19 cellular contexts compared by ENCODE assay signal in genomic region chr15:68295430-68295829, GRCh38.
"Had no signal": no experiment of that assay in that cellular context is flagged by ENCODE, and none has a peak within 500 bp of the region (broad histone marks: within the 10 kb centered on the region; RNA-seq: fewer than 3 reads in every experiment).

No MANE protein-coding gene starts in this region.

- DNase-seq: activated CD4-positive, alpha-beta memory T cell treated with anti-CD3 and anti-CD28 coated beads, Interleukin-2, amount 10 ng/mL, durations not matched to agents 7 days and 5 days; activated CD4-positive, alpha-beta T cell treated with anti-CD3 and anti-CD28 coated beads for 36 hours; activated naive CD4-positive, alpha-beta T cell; anterior cingulate cortex; brain microvascular endothelial cell; cortex of kidney; effector CD8-positive, alpha-beta T cell; foreskin fibroblast; glutamatergic neuron; hypothalamus; left ventricle myocardium superior; nucleus accumbens; stimulated activated CD4-positive, alpha-beta T cell treated with anti-CD3 and anti-CD28 coated beads, Interleukin-2, amount 100 ng/mL, for 48 hours; stimulated activated naive B cell treated with anti-CD40 and anti-IgM and Interleukin-4, amounts not matched to agents 10 μg/mL and 1 μg/mL and 100 μg/mL, for 72 hours; tibial artery; WERI-Rb-1 had no signal

- H3K27me3 ChIP-seq: brain microvascular endothelial cell, tibial artery had no signal

- H3K27ac Mint-ChIP-seq: activated CD4-positive, alpha-beta memory T cell treated with anti-CD3 and anti-CD28 coated beads, Interleukin-2, amount 10 ng/mL, durations not matched to agents 7 days and 5 days; activated CD4-positive, alpha-beta T cell treated with anti-CD3 and anti-CD28 coated beads for 36 hours; stimulated activated naive B cell treated with anti-CD40 and anti-IgM and Interleukin-4, amounts not matched to agents 10 μg/mL and 1 μg/mL and 100 μg/mL, for 72 hours; T-helper 1 cell treated with Interleukin-12 subunit alpha and Interleukin-12 subunit beta and Interleukin-4 antibody, amounts not matched to agents 30 μg/mL and 1 μg/mL, for 36 hours had no signal

- H3K4me3 Mint-ChIP-seq: activated CD4-positive, alpha-beta memory T cell treated with anti-CD3 and anti-CD28 coated beads, Interleukin-2, amount 10 ng/mL, durations not matched to agents 7 days and 5 days; activated CD4-positive, alpha-beta T cell treated with anti-CD3 and anti-CD28 coated beads for 36 hours; central memory CD8-positive, alpha-beta T cell; nephron; stimulated activated naive B cell treated with anti-CD40 and anti-IgM and Interleukin-4, amounts not matched to agents 10 μg/mL and 1 μg/mL and 100 μg/mL, for 72 hours; T-helper 1 cell treated with Interleukin-12 subunit alpha and Interleukin-12 subunit beta and Interleukin-4 antibody, amounts not matched to agents 30 μg/mL and 1 μg/mL, for 36 hours had no signal

- H3K27me3 Mint-ChIP-seq: activated CD4-positive, alpha-beta memory T cell treated with anti-CD3 and anti-CD28 coated beads, Interleukin-2, amount 10 ng/mL, durations not matched to agents 7 days and 5 days; activated CD4-positive, alpha-beta T cell treated with anti-CD3 and anti-CD28 coated beads for 36 hours; central memory CD8-positive, alpha-beta T cell; stimulated activated naive B cell treated with anti-CD40 and anti-IgM and Interleukin-4, amounts not matched to agents 10 μg/mL and 1 μg/mL and 100 μg/mL, for 72 hours had no signal

- ATAC-seq: activated CD4-positive, alpha-beta T cell treated with anti-CD3 and anti-CD28 coated beads for 36 hours; left ventricle myocardium superior; stimulated activated naive B cell treated with anti-CD40 and anti-IgM and Interleukin-4, amounts not matched to agents 10 μg/mL and 1 μg/mL and 100 μg/mL, for 72 hours had no signal

- H3K27ac ChIP-seq: brain microvascular endothelial cell, tibial artery, WERI-Rb-1 had no signal

- H3K9me3 Mint-ChIP-seq: activated CD4-positive, alpha-beta memory T cell treated with anti-CD3 and anti-CD28 coated beads, Interleukin-2, amount 10 ng/mL, durations not matched to agents 7 days and 5 days; central memory CD8-positive, alpha-beta T cell; nephron; stimulated activated naive B cell treated with anti-CD40 and anti-IgM and Interleukin-4, amounts not matched to agents 10 μg/mL and 1 μg/mL and 100 μg/mL, for 72 hours; T-helper 1 cell treated with Interleukin-12 subunit alpha and Interleukin-12 subunit beta and Interleukin-4 antibody, amounts not matched to agents 30 μg/mL and 1 μg/mL, for 36 hours had no signal

- H3K9me3 ChIP-seq: tibial artery had no signal

- H3K4me3 ChIP-seq: tibial artery had no signal
